Comparison of ENCODE assay signal across 10 cellular contexts in the genomic region with DNA sequence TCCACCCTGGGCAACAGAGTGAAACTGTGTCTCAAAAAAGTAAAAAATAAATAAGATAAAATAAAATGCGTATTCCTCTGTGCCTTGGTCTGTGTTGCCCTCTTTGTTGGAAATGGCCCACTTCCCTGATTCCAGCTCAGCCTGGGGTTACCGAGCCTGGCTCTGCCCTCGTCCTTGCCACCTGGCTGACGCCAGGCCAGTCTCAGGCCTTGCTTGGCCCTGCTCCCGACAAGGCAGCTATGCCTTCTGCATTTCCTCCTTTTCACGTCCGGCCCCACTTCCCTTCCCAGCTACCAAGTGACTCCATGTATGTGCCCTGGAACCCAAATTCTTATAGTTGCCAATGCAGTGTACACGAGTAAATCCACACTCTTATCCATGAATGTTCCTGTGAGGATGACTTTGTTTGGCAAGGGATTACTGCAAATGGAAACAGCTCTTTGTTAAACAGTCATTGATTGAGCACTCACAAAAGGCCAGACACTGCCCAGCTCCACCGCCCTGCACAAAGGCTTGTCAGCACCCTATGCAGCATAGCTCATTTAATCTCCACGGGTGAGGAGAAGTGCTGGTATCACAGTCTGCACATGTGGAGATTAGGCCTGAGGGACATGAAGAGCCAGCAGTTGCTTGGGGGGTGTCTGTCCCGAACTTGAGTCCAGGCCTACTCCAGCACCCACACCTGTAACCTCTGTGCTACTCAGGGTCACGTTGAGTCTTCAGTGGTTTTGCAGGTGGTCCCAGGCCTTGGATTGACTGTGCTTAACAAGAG. TPM values are rescaled to one million over a fixed set of nuclear protein-coding genes. Genes with fewer than 3 reads are reported as not detected.
A peak's percentile ranks its signal among the peaks of the same experiment; 100 is the strongest.
DNase-seq lines count a peak whose midpoint lies in the region; ATAC-seq, FAIRE-seq and TF ChIP-seq lines count a peak whose summit lies in the region.
"Had no signal": no experiment of that assay in that cellular context is flagged by ENCODE, and none has a peak within 500 bp of the region (broad histone marks: within the 10 kb centered on the region; RNA-seq: fewer than 3 reads in every experiment).

No MANE protein-coding gene starts in this region.

- POLR2A ChIA-PET in IMR-90 (lab: Charles Lee; ENCODE audit: unreplicated experiment), result no interaction called here

- BruUV-seq in IMR-90 (replicated peaks; lab: Mats Ljungman, UMichigan), result no TSS peak

- no peak for TF ChIP-seq RAD21 in IMR-90 (IDR thresholded peaks at IDR 0.05; ENCODE audit: low read length)

- H3K79me1 ChIP-seq in IMR-90 (ENCODE audit: low read depth in 1 of 2, low read length in 2 of 2) (no peaks in the 10 kb centered on the region), mesenchymal stem cell (replicated peaks; ENCODE audit: low read length, poor library complexity, severe bottlenecking) (no peaks in the 10 kb centered on the region)

- H2BK5ac ChIP-seq in IMR-90 (ENCODE audit: low read depth, low read length, poor library complexity, severe bottlenecking) (no peak overlapping the region), mesenchymal stem cell (ENCODE audit: low read depth, low read length, poor library complexity, severe bottlenecking) (no peak overlapping the region)

- H3K18ac ChIP-seq in IMR-90 (ENCODE audit: low read depth, low read length) (no peak overlapping the region), mesenchymal stem cell (ENCODE audit: low read depth in 1 of 2, low read length in 2 of 2) (no peak overlapping the region)

- dilution Hi-C loops in IMR-90 (cut with HindIII; ENCODE audit: low sequenced_read_pairs, unreplicated experiment), result no loop called here

- H3K27ac ChIP-seq in IMR-90 (ENCODE audit: insufficient read depth, low read length), result no peak overlapping the region
- H3K27ac ChIP-seq in colonic mucosa, result peak overlapping the region; percentile 22
- H3K27ac ChIP-seq in mesenchymal stem cell (ENCODE audit: low read length, poor library complexity, severe bottlenecking), result peak overlapping the region; percentile 13
- H3K27ac ChIP-seq in substantia nigra (ENCODE audit: low read depth, low read length, poor library complexity, severe bottlenecking), result peak overlapping the region; percentile 5

- WGBS in IMR-90 (ENCODE audit: extremely low coverage in 2 of 2, insufficient read length in 1 of 2), 2 experiments, result 66% methylated on average over 3 of the region's 12 CpGs; no CpG with 5 or more reads in 1 of the 2 experiments
- 81% methylated on average over 12 of the region's 12 CpGs for WGBS in mesenchymal stem cell

- H2AK9ac ChIP-seq in IMR-90 (replicated peaks; ENCODE audit: low read depth, low read length, poor library complexity), result no peak overlapping the region

- intact Hi-C loops in IMR-90 (cut with micrococcal nuclease) (no loop called here), colonic mucosa (cut with DNase I) (no loop called here)

- no peaks in the 10 kb centered on the region for H4K20me1 ChIP-seq in IMR-90 (ENCODE audit: insufficient read depth, low read length)

- DNase-seq in IMR-90, result no peak
- no peak for DNase-seq in colonic mucosa
- DNase-seq in mesenchymal stem cell, result no peak
- DNase-seq in substantia nigra (lab: John Stamatoyannopoulos, UW), result peak in 3 of 49 donors; percentile 9 to 21 (median 17)
- DNase-seq in mucosa of gallbladder (ENCODE audit: low spot score), result no peak
- DNase-seq in GM19239 (ENCODE audit: insufficient read length, low spot score), result no peak
- DNase-seq in effector CD8-positive, alpha-beta T cell (lab: John Stamatoyannopoulos, UW), result no peak
- DNase-seq: activated T-cell treated with anti-CD3 and anti-CD28 coated beads, Interleukin-2, amount 50 U/mL, for 4 hours had no signal

- H2AFZ ChIP-seq in IMR-90 (replicated peaks; ENCODE audit: low read length, poor library complexity) (peak overlapping the region; percentile 70), mesenchymal stem cell (ENCODE audit: low read depth, low read length) (no peak overlapping the region)

- no peak overlapping the region for H3K4ac ChIP-seq in IMR-90 (ENCODE audit: low read depth, low read length)
- H3K4ac ChIP-seq in mesenchymal stem cell (ENCODE audit: low read depth in 1 of 2, low read length in 2 of 2), result peak overlapping the region in 1 of 2 experiments; percentile 51

- H3K27me3 ChIP-seq in IMR-90 (ENCODE audit: control insufficient read depth, insufficient read depth, low read length) (peaks cover 2% of the 10 kb centered on the region; the same call in 1 of the 2 replicates), colonic mucosa (no peaks in the 10 kb centered on the region), mesenchymal stem cell (ENCODE audit: control insufficient read depth in 1 of 2, insufficient read depth in 1 of 2, low read length in 2 of 2) (no peaks in the 10 kb centered on the region)

- H2BK12ac ChIP-seq in mesenchymal stem cell (ENCODE audit: low read length in 2 of 2), result peak overlapping the region in 1 of 2 experiments; percentile 91

- no peak overlapping the region for H2BK15ac ChIP-seq in IMR-90 (ENCODE audit: low read depth, low read length)
- no peak overlapping the region for H2BK15ac ChIP-seq in mesenchymal stem cell (ENCODE audit: low read depth, poor library complexity, severe bottlenecking)

- no peak overlapping the region for H2BK20ac ChIP-seq in IMR-90 (ENCODE audit: low read depth, low read length)

- no peak overlapping the region; the same call in 1 of the 2 replicates for H3K56ac ChIP-seq in IMR-90 (ENCODE audit: extremely low read depth, insufficient read depth, low read length)

- no peak for TF ChIP-seq POLR2A in IMR-90 (IDR thresholded peaks at IDR 0.05; ENCODE audit: low read depth, low read length)

- H3K9ac ChIP-seq in IMR-90 (ENCODE audit: low read depth, low read length) (no peak overlapping the region), colonic mucosa (ENCODE audit: low read depth in 2 of 2, low read length in 2 of 2) (no peak overlapping the region), mesenchymal stem cell (ENCODE audit: low read length) (peak overlapping the region; percentile 83)

- H3K9me1 ChIP-seq in IMR-90 (ENCODE audit: insufficient read depth, low read length), result 0 out of 2 replicates have a peak, but pooled peaks cover 2% of the 10 kb centered on the region

- peak; percentile 13; the same call in 1 of the 2 replicates for ATAC-seq in IMR-90 (ENCODE audit: low read depth)

- no peak overlapping the region for H3K23ac ChIP-seq in IMR-90 (ENCODE audit: low read depth, low read length)
- H3K23ac ChIP-seq in mesenchymal stem cell (ENCODE audit: low read length in 2 of 2), result no peak overlapping the region

- no peak for FAIRE-seq in GM19239 (lab: Jason Lieb, UNC)
- FAIRE-seq: G401.6 had no signal

- TF ChIP-seq CTCF in IMR-90 (conservative IDR thresholded peaks at IDR 0.05; ENCODE audit: low read depth, low read length) (no peak), colonic mucosa (IDR thresholded peaks at IDR 0.05) (no peak)

- no peak overlapping the region for H2AK5ac ChIP-seq in IMR-90 (ENCODE audit: low read depth, low read length)
- no peak overlapping the region for H2AK5ac ChIP-seq in mesenchymal stem cell (ENCODE audit: low read length, severe bottlenecking)

- H3K4me3 ChIP-seq in IMR-90 (ENCODE audit: insufficient read depth, low read depth, low read length) (no peak overlapping the region), colonic mucosa (no peak overlapping the region), mesenchymal stem cell (ENCODE audit: insufficient read depth in 1 of 2, low read depth in 1 of 2, low read length in 2 of 2) (peak overlapping the region in 1 of 2 experiments; percentile 77)

- H2BK120ac ChIP-seq in IMR-90 (ENCODE audit: low read depth, low read length), result no peak overlapping the region
- no peak overlapping the region for H2BK120ac ChIP-seq in mesenchymal stem cell (ENCODE audit: low read depth, low read length)

- no peak overlapping the region for H4K5ac ChIP-seq in IMR-90 (ENCODE audit: low read depth, low read length)

- H3K9me3 ChIP-seq in IMR-90 (ENCODE audit: control insufficient read depth, insufficient read depth, low read length) (no peaks in the 10 kb centered on the region), colonic mucosa (no peaks in the 10 kb centered on the region), mesenchymal stem cell (ENCODE audit: control insufficient read depth, low read length) (no peaks in the 10 kb centered on the region)

- H3K4me1 ChIP-seq in IMR-90 (ENCODE audit: control insufficient read depth, insufficient read depth, low read length) (peaks cover 5% of the 10 kb centered on the region; the same call in 1 of the 2 replicates), colonic mucosa (no peaks in the 10 kb centered on the region), mesenchymal stem cell (ENCODE audit: control insufficient read depth, insufficient read depth, low read depth, low read length) (peaks cover 13% of the 10 kb centered on the region)

- no peaks in the 10 kb centered on the region for H3K36me3 ChIP-seq in IMR-90 (ENCODE audit: control insufficient read depth, insufficient read depth, low read length)
- no peaks in the 10 kb centered on the region for H3K36me3 ChIP-seq in colonic mucosa
- no peaks in the 10 kb centered on the region for H3K36me3 ChIP-seq in mesenchymal stem cell (ENCODE audit: control insufficient read depth in 1 of 2, insufficient read depth in 2 of 2, low read depth in 1 of 2, low read length in 2 of 2)

- in situ Hi-C loops in IMR-90 (cut with MboI; ENCODE audit: low sequenced_read_pairs), result no loop called here

- H4K91ac ChIP-seq in IMR-90 (ENCODE audit: insufficient read depth, low read depth, low read length), result no peak overlapping the region
- no peak overlapping the region for H4K91ac ChIP-seq in mesenchymal stem cell (ENCODE audit: low read length)

- CTCF ChIA-PET in IMR-90 (lab: Yijun Ruan, JAX), result interaction anchor here (0.7 kb wide), 1 partner anchor 15 kb away, joined by 4 read pairs; no protein-coding TSS in a partner anchor

- H4K8ac ChIP-seq in IMR-90 (ENCODE audit: low read depth in 2 of 2, low read length in 2 of 2) (no peak overlapping the region), mesenchymal stem cell (ENCODE audit: low read length) (peak overlapping the region; percentile 52)

- H3K4me2 ChIP-seq in IMR-90 (ENCODE audit: low read depth, low read length), result no peak overlapping the region; the same call in 1 of the 2 replicates
- H3K4me2 ChIP-seq in mesenchymal stem cell (ENCODE audit: low read length, poor library complexity, severe bottlenecking), result no peak overlapping the region

- H3K14ac ChIP-seq in IMR-90 (replicated peaks; ENCODE audit: low read depth, low read length) (no peak overlapping the region), mesenchymal stem cell (ENCODE audit: low read length in 2 of 2) (no peak overlapping the region)

TF ChIP-seq in IMR-90, 13 proteins besides CTCF, POLR2A, EP300 and RAD21 (continues in another document):
- TF ChIP-seq RFX5 (IDR thresholded peaks at IDR 0.05; ENCODE audit: low read depth, low read length), result no peak

RNA-seq across cellular contexts. Expression of a gene that starts 25.1 kb away (rescaled TPM):
- total RNA-seq in IMR-90 (2012; rRNA removed) (not detected in 2 replicates), colonic mucosa (not detected), mucosa of gallbladder (0.29 TPM)
- polyA plus RNA-seq in IMR-90 (2012; rRNA removed), result not detected in 2 replicates
- not detected in 2 replicates for polyA plus RNA-seq in IMR-90 (2012; cell fraction: cytosol; rRNA removed)
- polyA plus RNA-seq in IMR-90 (2012; cell fraction: nucleus; rRNA removed; ENCODE audit: low replicate concordance), result not detected in 2 replicates
- not detected for polyA plus RNA-seq in mesenchymal stem cell (2013, experiment 1 of 2)
- polyA plus RNA-seq in mesenchymal stem cell (2013, experiment 2 of 2), result not detected
- total RNA-seq: activated T-cell treated with anti-CD3 and anti-CD28 coated beads, Interleukin-2, amount 50 U/mL, for 4 hours; T-cell had no signal
